In the genomic region with DNA sequence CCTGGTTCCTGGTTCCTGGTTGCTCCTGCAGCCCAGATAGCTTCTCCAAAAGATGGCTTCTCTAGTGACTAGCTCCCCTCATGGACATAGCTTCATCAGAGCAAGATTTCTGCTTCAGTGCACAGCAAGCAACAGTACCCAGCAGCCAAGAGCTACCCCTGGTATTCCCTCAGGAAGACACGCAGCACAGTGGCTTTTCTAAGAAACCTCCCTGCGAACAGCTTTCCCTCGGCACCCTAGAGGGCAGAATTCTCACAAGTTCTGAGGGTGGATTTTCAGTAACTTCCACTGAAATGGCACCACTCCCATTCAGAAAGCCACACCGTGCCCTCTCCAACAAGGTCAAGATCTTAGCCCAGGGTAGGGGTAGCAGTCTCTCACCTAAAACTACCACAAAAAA, we compare ENCODE assay signal across 1 cellular context.
TF ChIP-seq lines count a peak whose summit lies in the region.

No MANE protein-coding gene starts in this region.

TF ChIP-seq in GM23338, 12 proteins besides CTCF, POLR2A, EP300 and RAD21 (continued from another document):
- TF ChIP-seq, protein P1, sequence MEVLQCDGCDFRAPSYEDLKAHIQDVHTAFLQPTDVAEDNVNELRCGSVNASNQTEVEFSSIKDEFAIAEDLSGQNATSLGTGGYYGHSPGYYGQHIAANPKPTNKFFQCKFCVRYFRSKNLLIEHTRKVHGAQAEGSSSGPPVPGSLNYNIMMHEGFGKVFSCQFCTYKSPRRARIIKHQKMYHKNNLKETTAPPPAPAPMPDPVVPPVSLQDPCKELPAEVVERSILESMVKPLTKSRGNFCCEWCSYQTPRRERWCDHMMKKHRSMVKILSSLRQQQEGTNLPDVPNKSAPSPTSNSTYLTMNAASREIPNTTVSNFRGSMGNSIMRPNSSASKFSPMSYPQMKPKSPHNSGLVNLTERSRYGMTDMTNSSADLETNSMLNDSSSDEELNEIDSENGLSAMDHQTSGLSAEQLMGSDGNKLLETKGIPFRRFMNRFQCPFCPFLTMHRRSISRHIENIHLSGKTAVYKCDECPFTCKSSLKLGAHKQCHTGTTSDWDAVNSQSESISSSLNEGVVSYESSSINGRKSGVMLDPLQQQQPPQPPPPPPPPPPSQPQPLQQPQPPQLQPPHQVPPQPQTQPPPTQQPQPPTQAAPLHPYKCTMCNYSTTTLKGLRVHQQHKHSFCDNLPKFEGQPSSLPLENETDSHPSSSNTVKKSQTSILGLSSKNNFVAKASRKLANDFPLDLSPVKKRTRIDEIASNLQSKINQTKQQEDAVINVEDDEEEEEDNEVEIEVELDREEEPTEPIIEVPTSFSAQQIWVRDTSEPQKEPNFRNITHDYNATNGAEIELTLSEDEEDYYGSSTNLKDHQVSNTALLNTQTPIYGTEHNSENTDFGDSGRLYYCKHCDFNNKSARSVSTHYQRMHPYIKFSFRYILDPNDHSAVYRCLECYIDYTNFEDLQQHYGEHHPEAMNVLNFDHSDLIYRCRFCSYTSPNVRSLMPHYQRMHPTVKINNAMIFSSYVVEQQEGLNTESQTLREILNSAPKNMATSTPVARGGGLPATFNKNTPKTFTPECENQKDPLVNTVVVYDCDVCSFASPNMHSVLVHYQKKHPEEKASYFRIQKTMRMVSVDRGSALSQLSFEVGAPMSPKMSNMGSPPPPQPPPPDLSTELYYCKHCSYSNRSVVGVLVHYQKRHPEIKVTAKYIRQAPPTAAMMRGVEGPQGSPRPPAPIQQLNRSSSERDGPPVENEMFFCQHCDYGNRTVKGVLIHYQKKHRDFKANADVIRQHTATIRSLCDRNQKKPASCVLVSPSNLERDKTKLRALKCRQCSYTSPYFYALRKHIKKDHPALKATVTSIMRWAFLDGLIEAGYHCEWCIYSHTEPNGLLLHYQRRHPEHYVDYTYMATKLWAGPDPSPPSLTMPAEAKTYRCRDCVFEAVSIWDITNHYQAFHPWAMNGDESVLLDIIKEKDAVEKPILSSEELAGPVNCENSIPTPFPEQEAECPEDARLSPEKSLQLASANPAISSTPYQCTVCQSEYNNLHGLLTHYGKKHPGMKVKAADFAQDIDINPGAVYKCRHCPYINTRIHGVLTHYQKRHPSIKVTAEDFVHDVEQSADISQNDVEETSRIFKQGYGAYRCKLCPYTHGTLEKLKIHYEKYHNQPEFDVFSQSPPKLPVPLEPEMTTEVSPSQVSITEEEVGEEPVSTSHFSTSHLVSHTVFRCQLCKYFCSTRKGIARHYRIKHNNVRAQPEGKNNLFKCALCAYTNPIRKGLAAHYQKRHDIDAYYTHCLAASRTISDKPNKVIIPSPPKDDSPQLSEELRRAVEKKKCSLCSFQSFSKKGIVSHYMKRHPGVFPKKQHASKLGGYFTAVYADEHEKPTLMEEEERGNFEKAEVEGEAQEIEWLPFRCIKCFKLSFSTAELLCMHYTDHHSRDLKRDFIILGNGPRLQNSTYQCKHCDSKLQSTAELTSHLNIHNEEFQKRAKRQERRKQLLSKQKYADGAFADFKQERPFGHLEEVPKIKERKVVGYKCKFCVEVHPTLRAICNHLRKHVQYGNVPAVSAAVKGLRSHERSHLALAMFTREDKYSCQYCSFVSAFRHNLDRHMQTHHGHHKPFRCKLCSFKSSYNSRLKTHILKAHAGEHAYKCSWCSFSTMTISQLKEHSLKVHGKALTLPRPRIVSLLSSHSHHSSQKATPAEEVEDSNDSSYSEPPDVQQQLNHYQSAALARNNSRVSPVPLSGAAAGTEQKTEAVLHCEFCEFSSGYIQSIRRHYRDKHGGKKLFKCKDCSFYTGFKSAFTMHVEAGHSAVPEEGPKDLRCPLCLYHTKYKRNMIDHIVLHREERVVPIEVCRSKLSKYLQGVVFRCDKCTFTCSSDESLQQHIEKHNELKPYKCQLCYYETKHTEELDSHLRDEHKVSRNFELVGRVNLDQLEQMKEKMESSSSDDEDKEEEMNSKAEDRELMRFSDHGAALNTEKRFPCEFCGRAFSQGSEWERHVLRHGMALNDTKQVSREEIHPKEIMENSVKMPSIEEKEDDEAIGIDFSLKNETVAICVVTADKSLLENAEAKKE (CRISPR knock-in tag; IDR thresholded peaks at IDR 0.05) = no peak
- TF ChIP-seq EZH2 (IDR thresholded peaks at IDR 0.05; ENCODE audit: low read depth, unreplicated experiment) (no peak), STAT1 (IDR thresholded peaks at IDR 0.05; ENCODE audit: unreplicated experiment) (no peak), ZNF114 (CRISPR knock-in tag; IDR thresholded peaks at IDR 0.05) (no peak), NANOG (IDR thresholded peaks at IDR 0.05; ENCODE audit: borderline replicate concordance) (no peak), CREB1 (CRISPR knock-in tag; IDR thresholded peaks at IDR 0.05; ENCODE audit: low read depth) (no peak)
TF ChIP-seq in GM23338: peak in this region for 0.
